In genomic region chr14:34685819-34686428, GRCh38 we compare ENCODE assay signal across 1 cellular context.
TF ChIP-seq lines count a peak whose summit lies in the region.

No MANE protein-coding gene starts in this region.

TF ChIP-seq in HepG2, 621 proteins besides CTCF, POLR2A, EP300 and RAD21 (continued from another document and continues in another):
- TF ChIP-seq LBX2 (CRISPR knock-in tag; IDR thresholded peaks at IDR 0.05; ENCODE audit: borderline replicate concordance) (no peak), MXD3 (CRISPR knock-in tag; IDR thresholded peaks at IDR 0.05) (no peak), RFXAP (CRISPR knock-in tag; IDR thresholded peaks at IDR 0.05; ENCODE audit: borderline replicate concordance) (no peak; the same call in 1 of the 2 replicates), PRDM4 (CRISPR knock-in tag; IDR thresholded peaks at IDR 0.05; ENCODE audit: borderline replicate concordance) (no peak), ZNF691 (CRISPR knock-in tag; IDR thresholded peaks at IDR 0.05; ENCODE audit: borderline replicate concordance, low read depth) (no peak), ZNF740 (CRISPR knock-in tag; IDR thresholded peaks at IDR 0.05) (no peak), ZNF292 (CRISPR knock-in tag; IDR thresholded peaks at IDR 0.05; ENCODE audit: borderline replicate concordance, low read depth) (peak; percentile 91; the same call in 1 of the 2 replicates), JUND (CRISPR knock-in tag; IDR thresholded peaks at IDR 0.05) (0 out of 2 replicates have a peak, but pooled peaks have one; percentile 30), BRD4 (CRISPR knock-in tag; IDR thresholded peaks at IDR 0.05) (no peak), ATAD3A (CRISPR knock-in tag; IDR thresholded peaks at IDR 0.05) (no peak), PAXIP1 (CRISPR knock-in tag; conservative IDR thresholded peaks at IDR 0.05) (no peak), TEF (CRISPR knock-in tag; IDR thresholded peaks at IDR 0.05) (no peak), KAT7 (CRISPR knock-in tag; IDR thresholded peaks at IDR 0.05; ENCODE audit: borderline replicate concordance) (no peak), HDAC1 (CRISPR knock-in tag; IDR thresholded peaks at IDR 0.05) (peak; percentile 59; the same call in 1 of the 2 replicates), ATF7 (IDR thresholded peaks at IDR 0.05) (no peak), ATF7 (CRISPR knock-in tag; IDR thresholded peaks at IDR 0.05) (no peak), ZFP36L1 (CRISPR knock-in tag; IDR thresholded peaks at IDR 0.05) (no peak), RBAK (CRISPR knock-in tag; IDR thresholded peaks at IDR 0.05) (peak; percentile 93), ZNF790 (CRISPR knock-in tag; IDR thresholded peaks at IDR 0.05; ENCODE audit: borderline replicate concordance) (no peak), ZNF780A (CRISPR knock-in tag; IDR thresholded peaks at IDR 0.05) (no peak), ZNF773 (CRISPR knock-in tag; IDR thresholded peaks at IDR 0.05; ENCODE audit: borderline replicate concordance) (no peak), ZKSCAN5 (CRISPR knock-in tag; IDR thresholded peaks at IDR 0.05) (no peak), ZNF567 (CRISPR knock-in tag; IDR thresholded peaks at IDR 0.05; ENCODE audit: borderline replicate concordance) (no peak), CREB3 (CRISPR knock-in tag; IDR thresholded peaks at IDR 0.05) (no peak), GLI4 (CRISPR knock-in tag; IDR thresholded peaks at IDR 0.05; ENCODE audit: borderline replicate concordance) (no peak), ARNTL (CRISPR knock-in tag; IDR thresholded peaks at IDR 0.05) (no peak), PHF8 (CRISPR knock-in tag; IDR thresholded peaks at IDR 0.05) (no peak), ETV6 (CRISPR knock-in tag; conservative IDR thresholded peaks at IDR 0.05) (0 out of 2 replicates have a peak, but pooled peaks have one; percentile 41), ZFYVE20 (CRISPR knock-in tag; IDR thresholded peaks at IDR 0.05; ENCODE audit: borderline replicate concordance, low read depth) (no peak), ZNF468 (CRISPR knock-in tag; IDR thresholded peaks at IDR 0.05) (no peak), SNAI1 (CRISPR knock-in tag; IDR thresholded peaks at IDR 0.05; ENCODE audit: borderline replicate concordance) (no peak), TMF1 (CRISPR knock-in tag; IDR thresholded peaks at IDR 0.05; ENCODE audit: low read depth) (no peak), MLXIP (CRISPR knock-in tag; IDR thresholded peaks at IDR 0.05; ENCODE audit: borderline replicate concordance) (no peak), NR0B2 (CRISPR knock-in tag; IDR thresholded peaks at IDR 0.05) (no peak), MXD4 (CRISPR knock-in tag; IDR thresholded peaks at IDR 0.05) (0 out of 2 replicates have a peak, but pooled peaks have one; percentile 51), KLF6 (CRISPR knock-in tag; IDR thresholded peaks at IDR 0.05) (0 out of 2 replicates have a peak, but pooled peaks have one; percentile 51), ZNF329 (CRISPR knock-in tag; IDR thresholded peaks at IDR 0.05; ENCODE audit: low read depth) (no peak), ZNF281 (CRISPR knock-in tag; IDR thresholded peaks at IDR 0.05; ENCODE audit: borderline replicate concordance) (no peak), POLR2AphosphoS5 (IDR thresholded peaks at IDR 0.05; ENCODE audit: low read depth, low read length) (no peak), ADNP (CRISPR knock-in tag; IDR thresholded peaks at IDR 0.05) (peak; percentile 65; the same call in 1 of the 2 replicates), ZNF678 (CRISPR knock-in tag; IDR thresholded peaks at IDR 0.05) (no peak), THAP9 (CRISPR knock-in tag; IDR thresholded peaks at IDR 0.05; ENCODE audit: borderline replicate concordance) (no peak), RFX5 (IDR thresholded peaks at IDR 0.05; ENCODE audit: low read depth, low read length) (no peak), CENPX (CRISPR knock-in tag; IDR thresholded peaks at IDR 0.05) (no peak), RORA (CRISPR knock-in tag; IDR thresholded peaks at IDR 0.05) (no peak), ZKSCAN1 (IDR thresholded peaks at IDR 0.05; ENCODE audit: low read length) (no peak), MTA1 (CRISPR knock-in tag; IDR thresholded peaks at IDR 0.05; ENCODE audit: borderline replicate concordance) (no peak)
